ENCODE assay signal across 20 cellular contexts in genomic region chr20:52039746-52040145, GRCh38.
DNase-seq lines count a peak whose midpoint lies in the region; ATAC-seq and TF ChIP-seq lines count a peak whose summit lies in the region.
"Had no signal": no experiment of that assay in that cellular context is flagged by ENCODE, and none has a peak within 500 bp of the region (broad histone marks: within the 10 kb centered on the region; RNA-seq: fewer than 3 reads in every experiment).

No MANE protein-coding gene starts in this region.

- H3K27me3 Mint-ChIP-seq in neural crest cell (ENCODE audit: low read depth): no peaks in the 10 kb centered on the region
- H3K27me3 Mint-ChIP-seq in mesothelial cell of epicardium (ENCODE audit: low read depth): no peaks in the 10 kb centered on the region
- H3K27me3 Mint-ChIP-seq in activated T-helper 2 cell treated with anti-CD3 and anti-CD28 coated beads, Interferon-gamma antibody, Interleukin-2, Interleukin-4, amounts not matched to agents 10 μg/mL and 5 μg/mL and 100 μg/mL, durations not matched to agents 14 hours and 24 hours and 36 hours (ENCODE audit: low read depth): no peaks in the 10 kb centered on the region

- H3K9me3 Mint-ChIP-seq in neural crest cell (no peaks in the 10 kb centered on the region), mesothelial cell of epicardium (no peaks in the 10 kb centered on the region)
- H3K9me3 Mint-ChIP-seq in activated T-helper 2 cell treated with anti-CD3 and anti-CD28 coated beads, Interferon-gamma antibody, Interleukin-2, Interleukin-4, amounts not matched to agents 10 μg/mL and 5 μg/mL and 100 μg/mL, durations not matched to agents 14 hours and 24 hours and 36 hours: no peaks in the 10 kb centered on the region
- H3K9me3 Mint-ChIP-seq: CD8-positive, alpha-beta T cell had no signal

- peak overlapping the region; percentile 52 for H3K27ac ChIP-seq in A673 (ENCODE audit: low read depth, low read length, poor library complexity, severe bottlenecking)
- H3K27ac ChIP-seq in hepatocyte: peak overlapping the region; percentile 32
- no peak overlapping the region for H3K27ac ChIP-seq in left ventricle myocardium inferior (replicated peaks)
- H3K27ac ChIP-seq: BLaER1 had no signal

- H3K4me1 Mint-ChIP-seq in neural crest cell (peaks cover 21% of the 10 kb centered on the region), mesothelial cell of epicardium (peaks cover 20% of the 10 kb centered on the region)
- H3K4me1 Mint-ChIP-seq in activated T-helper 2 cell treated with anti-CD3 and anti-CD28 coated beads, Interferon-gamma antibody, Interleukin-2, Interleukin-4, amounts not matched to agents 10 μg/mL and 5 μg/mL and 100 μg/mL, durations not matched to agents 14 hours and 24 hours and 36 hours (ENCODE audit: low read depth): no peaks in the 10 kb centered on the region

- TF ChIP-seq CTCF in A673 (conservative IDR thresholded peaks at IDR 0.05; ENCODE audit: low read depth, low read length) (no peak), hepatocyte (IDR thresholded peaks at IDR 0.05; ENCODE audit: poor library complexity) (no peak), neural crest cell (conservative IDR thresholded peaks at IDR 0.05) (no peak), left ventricle myocardium inferior (IDR thresholded peaks at IDR 0.05; ENCODE audit: borderline replicate concordance) (no peak), mesothelial cell of epicardium (IDR thresholded peaks at IDR 0.05; ENCODE audit: unreplicated experiment) (no peak)

- H3K36me3 ChIP-seq in A673 (ENCODE audit: insufficient read depth, low read length, poor library complexity, severe bottlenecking) (no peaks in the 10 kb centered on the region), hepatocyte (replicated peaks; ENCODE audit: insufficient read depth, low read depth) (no peaks in the 10 kb centered on the region), left ventricle myocardium inferior (no peaks in the 10 kb centered on the region)
- H3K36me3 ChIP-seq: BLaER1 had no signal

- H3K4me1 ChIP-seq in A673 (ENCODE audit: insufficient read depth, low read length, poor library complexity, severe bottlenecking): peaks cover 28% of the 10 kb centered on the region
- H3K4me1 ChIP-seq in hepatocyte (ENCODE audit: insufficient read depth): peaks cover 6% of the 10 kb centered on the region
- no peaks in the 10 kb centered on the region for H3K4me1 ChIP-seq in left ventricle myocardium inferior
- H3K4me1 ChIP-seq: BLaER1 had no signal

- H2AFZ ChIP-seq in hepatocyte: peak overlapping the region; percentile 23

- BruUV-seq in A673 (replicated peaks; lab: Mats Ljungman, UMichigan): no TSS peak

- H3K4me3 Mint-ChIP-seq in neural crest cell (no peak overlapping the region), mesothelial cell of epicardium (no peak overlapping the region)
- no peak overlapping the region for H3K4me3 Mint-ChIP-seq in activated T-helper 2 cell treated with anti-CD3 and anti-CD28 coated beads, Interferon-gamma antibody, Interleukin-2, Interleukin-4, amounts not matched to agents 10 μg/mL and 5 μg/mL and 100 μg/mL, durations not matched to agents 14 hours and 24 hours and 36 hours (ENCODE audit: low read depth)
- H3K4me3 Mint-ChIP-seq: CD8-positive, alpha-beta T cell had no signal

- peak overlapping the region; percentile 44 for H3K4me2 ChIP-seq in hepatocyte
- H3K4me2 ChIP-seq: BLaER1 had no signal

- 0 out of 2 replicates have a peak, but pooled peaks have one; percentile 29 for TF ChIP-seq EP300 in Ishikawa (IDR thresholded peaks at IDR 0.05; ENCODE audit: borderline replicate concordance)

- peak overlapping the region; percentile 8 for H3K4me3 ChIP-seq in A673 (ENCODE audit: low read depth, low read length, poor library complexity, severe bottlenecking)
- H3K4me3 ChIP-seq in hepatocyte: no peak overlapping the region
- no peak overlapping the region for H3K4me3 ChIP-seq in left ventricle myocardium inferior
- H3K4me3 ChIP-seq: BLaER1 had no signal

- CTCF ChIA-PET in A673 (lab: Charles Lee): interaction anchor here (0.5 kb wide), 1 partner anchor 400 kb away, joined by 4 read pairs; no protein-coding TSS in a partner anchor

- H3K36me3 Mint-ChIP-seq in neural crest cell (ENCODE audit: low read depth): no peaks in the 10 kb centered on the region
- no peaks in the 10 kb centered on the region for H3K36me3 Mint-ChIP-seq in mesothelial cell of epicardium
- no peaks in the 10 kb centered on the region for H3K36me3 Mint-ChIP-seq in activated T-helper 2 cell treated with anti-CD3 and anti-CD28 coated beads, Interferon-gamma antibody, Interleukin-2, Interleukin-4, amounts not matched to agents 10 μg/mL and 5 μg/mL and 100 μg/mL, durations not matched to agents 14 hours and 24 hours and 36 hours (ENCODE audit: low read depth)
- H3K36me3 Mint-ChIP-seq: CD8-positive, alpha-beta T cell had no signal

- POLR2A ChIA-PET in A673 (lab: Charles Lee; ENCODE audit: low non-redundant PET): no interaction called here

- H3K9me3 ChIP-seq in A673 (ENCODE audit: low read depth, low read length, poor library complexity, severe bottlenecking): no peaks in the 10 kb centered on the region
- H3K9me3 ChIP-seq in hepatocyte (ENCODE audit: low read depth): no peaks in the 10 kb centered on the region
- no peaks in the 10 kb centered on the region for H3K9me3 ChIP-seq in left ventricle myocardium inferior (replicated peaks)
- H3K9me3 ChIP-seq: BLaER1 had no signal

- H3K27me3 ChIP-seq in A673 (replicated peaks; ENCODE audit: insufficient read depth, low read depth, low read length, poor library complexity) (no peaks in the 10 kb centered on the region), hepatocyte (no peaks in the 10 kb centered on the region), left ventricle myocardium inferior (ENCODE audit: low read depth) (no peaks in the 10 kb centered on the region)
- H3K27me3 ChIP-seq: BLaER1 had no signal

- intact Hi-C loops in A673 (cut with micrococcal nuclease; ENCODE audit: unreplicated experiment): no loop called here
- intact Hi-C loops in left ventricle myocardium inferior (cut with micrococcal nuclease): no loop called here
- intact Hi-C loops in activated T-helper 2 cell treated with anti-CD3 and anti-CD28 coated beads, Interferon-gamma antibody, Interleukin-2, Interleukin-4, amounts not matched to agents 10 μg/mL and 5 μg/mL and 100 μg/mL, durations not matched to agents 14 hours and 24 hours and 36 hours (cut with micrococcal nuclease): no loop called here

- ATAC-seq in GM19035 (IDR thresholded peaks at IDR 0.05; ENCODE audit: unreplicated experiment): no peak
- ATAC-seq: CD8-positive, alpha-beta T cell; HepG2 had no signal

- no peak for TF ChIP-seq RAD21 in Ishikawa (IDR thresholded peaks at IDR 0.05; ENCODE audit: low read depth)

- WGBS in hepatocyte (ENCODE audit: low lambda C conversion rate, missing lambda C conversion rate): 55% methylated on average over 7 of the region's 7 CpGs

- peak; percentile 81 for DNase-seq in A673 (ENCODE audit: low spot score)
- no peak for DNase-seq in hepatocyte (ENCODE audit: low spot score)
- no peak for DNase-seq in neural crest cell (ENCODE audit: low read depth, low spot score)
- DNase-seq in left ventricle myocardium inferior: no peak
- no peak for DNase-seq in mesothelial cell of epicardium (ENCODE audit: low spot score in 2 of 2, unreplicated experiment in 2 of 2)
- no peak for DNase-seq in activated T-helper 2 cell treated with anti-CD3 and anti-CD28 coated beads, Interferon-gamma antibody, Interleukin-2, Interleukin-4, amounts not matched to agents 10 μg/mL and 5 μg/mL and 100 μg/mL, durations not matched to agents 14 hours and 24 hours and 36 hours (ENCODE audit: low spot score)
- DNase-seq: CD8-positive, alpha-beta T cell; H7; KG1; NCI-H1105 treated with DMSO at 0.1 percent for 48 hours; NCI-H187; NCI-H2107; NCI-H446; NCI-H526 treated with DMSO at 0.1 percent for 48 hours; NK-92 treated with Interleukin-12 subunit alpha and Interleukin-12 subunit beta, amount 100 ng/mL, for 24 hours; Right ventricle myocardium superior had no signal

- H3K9me2 ChIP-seq in hepatocyte (replicated peaks; ENCODE audit: insufficient read depth): no peaks in the 10 kb centered on the region

- peak overlapping the region; percentile 69 for H3K27ac Mint-ChIP-seq in neural crest cell (ENCODE audit: unreplicated experiment)
- no peak overlapping the region for H3K27ac Mint-ChIP-seq in mesothelial cell of epicardium
- H3K27ac Mint-ChIP-seq in activated T-helper 2 cell treated with anti-CD3 and anti-CD28 coated beads, Interferon-gamma antibody, Interleukin-2, Interleukin-4, amounts not matched to agents 10 μg/mL and 5 μg/mL and 100 μg/mL, durations not matched to agents 14 hours and 24 hours and 36 hours: no peak overlapping the region
- H3K27ac Mint-ChIP-seq: CD8-positive, alpha-beta T cell had no signal

- H4K20me1 ChIP-seq in hepatocyte (ENCODE audit: insufficient read depth, poor library complexity, severe bottlenecking): no peaks in the 10 kb centered on the region
- H4K20me1 ChIP-seq: BLaER1 had no signal

- no peaks in the 10 kb centered on the region for H3K79me2 ChIP-seq in hepatocyte

TF ChIP-seq in Ishikawa, 13 proteins besides CTCF, POLR2A, EP300 and RAD21:
- TF ChIP-seq USF1 (IDR thresholded peaks at IDR 0.05) (no peak), CREB1 (IDR thresholded peaks at IDR 0.05; ENCODE audit: low read depth) (no peak), TAF1 (IDR thresholded peaks at IDR 0.05; ENCODE audit: low read depth) (no peak), MAX (IDR thresholded peaks at IDR 0.05) (no peak), TCF12 (IDR thresholded peaks at IDR 0.05; ENCODE audit: low read depth) (peak; percentile 46), FOXM1 (IDR thresholded peaks at IDR 0.05; ENCODE audit: borderline replicate concordance, low read depth) (no peak), TEAD4 (IDR thresholded peaks at IDR 0.05) (peak; percentile 45; the same call in 1 of the 2 replicates)
